15 cellular contexts compared by ENCODE assay signal in genomic region chr6:50113114-50113857, GRCh38.
"Had no signal": no experiment of that assay in that cellular context is flagged by ENCODE, and none has a peak within 500 bp of the region (broad histone marks: within the 10 kb centered on the region; RNA-seq: fewer than 3 reads in every experiment).

No MANE protein-coding gene starts in this region.

- H3K4me3 ChIP-seq: colonic mucosa, heart right ventricle, prostate gland, skin epidermis, tibial artery had no signal

- H3K27me3 ChIP-seq: adrenal gland, colonic mucosa, tibial artery had no signal

- H3K4me1 ChIP-seq: colonic mucosa, heart right ventricle, prostate gland, tibial artery had no signal

- DNase-seq: activated CD4-positive, alpha-beta T cell treated with anti-CD3 and anti-CD28 coated beads, Interleukin-2, amount 50 U/mL, for 1 hour; activated CD8-positive, alpha-beta T cell treated with anti-CD3 and anti-CD28 coated beads, Interleukin-2, amount 10 ng/mL, durations not matched to agents 7 days and 5 days; activated gamma-delta T cell treated with Interleukin-2 at 50 U/mL for 16 hours; colonic mucosa; heart right ventricle; left colon; nephron progenitor cell; right cardiac atrium; stimulated activated CD4-positive, alpha-beta T cell treated with anti-CD3 and anti-CD28 coated beads, Interleukin-1b, Interleukin-23, amount 100 ng/mL, for 48 hours; SW 1271; tibial artery had no signal

- H3K36me3 ChIP-seq: adrenal gland, colonic mucosa, heart right ventricle, prostate gland, tibial artery had no signal

- H3K27ac ChIP-seq: colonic mucosa, epithelial cell of prostate, heart right ventricle, prostate gland, skin epidermis, tibial artery had no signal

- H3K9me3 ChIP-seq: adrenal gland, colonic mucosa, heart right ventricle, prostate gland, tibial artery had no signal
